ENCODE assay signal across 10 cellular contexts in genomic region chr6:125807293-125807692, GRCh38. TPM values are rescaled to one million over a fixed set of nuclear protein-coding genes. Genes with fewer than 3 reads are reported as not detected.
A peak's percentile ranks its signal among the peaks of the same experiment; 100 is the strongest.
DNase-seq lines count a peak whose midpoint lies in the region; ATAC-seq lines count a peak whose summit lies in the region.
"Had no signal": no experiment of that assay in that cellular context is flagged by ENCODE, and none has a peak within 500 bp of the region (broad histone marks: within the 10 kb centered on the region; RNA-seq: fewer than 3 reads in every experiment).

No MANE protein-coding gene starts in this region.

- DNase-seq in activated naive CD4-positive, alpha-beta T cell treated with anti-CD3 and anti-CD28 coated beads, Interleukin-2, amount 50 U/mL, for 72 hours (ENCODE audit: low spot score in 2 of 2): no peak
- DNase-seq in DMS153 treated with DMSO at 0.1 percent for 48 hours (lab: John Stamatoyannopoulos, UW; ENCODE audit: unreplicated experiment): no peak
- DNase-seq in H7: no peak
- DNase-seq in NOMO-1 treated with DMSO at 0.1 percent for 48 hours (lab: John Stamatoyannopoulos, UW; ENCODE audit: unreplicated experiment): no peak
- DNase-seq: NCI-H510A had no signal

- ATAC-seq in GM18861 (IDR thresholded peaks at IDR 0.05; ENCODE audit: unreplicated experiment): peak; percentile 28
- peak; percentile 41 for ATAC-seq in GM21360 (IDR thresholded peaks at IDR 0.05; ENCODE audit: unreplicated experiment)
- ATAC-seq in HG03103 (IDR thresholded peaks at IDR 0.05; ENCODE audit: low read depth, unreplicated experiment): peak; percentile 38
- peak; percentile 78 to 83 for ATAC-seq in activated naive CD4-positive, alpha-beta T cell treated with anti-CD3 and anti-CD28 coated beads, Interleukin-2, amount 50 U/mL, for 72 hours
- ATAC-seq: esophagus mucosa had no signal

- H3K4me3 ChIP-seq in H7 (ENCODE audit: insufficient read depth, low read depth, low read length): no peak overlapping the region

- peak overlapping the region; percentile 24 to 63 for H3K27ac Mint-ChIP-seq in activated naive CD4-positive, alpha-beta T cell treated with anti-CD3 and anti-CD28 coated beads, Interleukin-2, amount 50 U/mL, for 72 hours

- H3K36me3 Mint-ChIP-seq in activated naive CD4-positive, alpha-beta T cell treated with anti-CD3 and anti-CD28 coated beads, Interleukin-2, amount 50 U/mL, for 72 hours: peaks cover 0 to 17% of the 10 kb centered on the region in 2 donors

- H3K9me3 Mint-ChIP-seq in activated naive CD4-positive, alpha-beta T cell treated with anti-CD3 and anti-CD28 coated beads, Interleukin-2, amount 50 U/mL, for 72 hours: no peaks in the 10 kb centered on the region

- H3K27me3 ChIP-seq in H7 (ENCODE audit: control insufficient read depth, insufficient read depth, low read length): no peaks in the 10 kb centered on the region

- H3K36me3 ChIP-seq in H7 (replicated peaks; ENCODE audit: control insufficient read depth, insufficient read depth, low read length): no peaks in the 10 kb centered on the region

RNA-seq across cellular contexts. Expression of gene NCOA7, which starts 16.5 kb away (rescaled TPM):
- 10 to 100 TPM; 50.8 to 58.8 TPM for total RNA-seq in activated naive CD4-positive, alpha-beta T cell treated with anti-CD3 and anti-CD28 coated beads, Interleukin-2, amount 50 U/mL, for 72 hours
- 3.0 and 4.1 TPM in 2 replicates for total RNA-seq in H7 (2014; rRNA removed; shearing (Covaris generic))

RNA-seq across cellular contexts. Expression of gene HEY2, which starts 57.9 kb away (rescaled TPM):
- not detected for total RNA-seq in activated naive CD4-positive, alpha-beta T cell treated with anti-CD3 and anti-CD28 coated beads, Interleukin-2, amount 50 U/mL, for 72 hours
- 19.3 and 30.4 TPM in 2 replicates for total RNA-seq in H7 (2014; rRNA removed; shearing (Covaris generic))
- total RNA-seq: bronchial epithelial cell had no signal

Comparison
In these comparisons a context has a peak if more than half of its experiments do, and no peak if none do; other contexts are left out.
1. ATAC-seq: peak in every context shown above with its lines; median percentile 80 in activated naive CD4-positive, alpha-beta T cell treated with anti-CD3 and anti-CD28 coated beads, Interleukin-2, amount 50 U/mL, for 72 hours; 41 in GM21360; 38 in HG03103; 28 in GM18861.
2. RNA of gene NCOA7, which starts 16.5 kb away (total RNA-seq): 50.8 to 58.8 TPM in activated naive CD4-positive, alpha-beta T cell treated with anti-CD3 and anti-CD28 coated beads, Interleukin-2, amount 50 U/mL, for 72 hours; 3.0 to 4.1 TPM in H7; every median in the first group is over 10 times any median in the second.
3. RNA of gene HEY2, which starts 57.9 kb away (total RNA-seq): 19.3 to 30.4 TPM in H7; not detected in activated naive CD4-positive, alpha-beta T cell treated with anti-CD3 and anti-CD28 coated beads, Interleukin-2, amount 50 U/mL, for 72 hours; every median in the first group is over 10 times any median in the second.